ENCODE assay signal across 9 cellular contexts in genomic region chr2:16653083-16653375, GRCh38. TPM values are rescaled to one million over a fixed set of nuclear protein-coding genes. Genes with fewer than 3 reads are reported as not detected.
DNase-seq lines count a peak whose midpoint lies in the region; ATAC-seq and TF ChIP-seq lines count a peak whose summit lies in the region.
"Had no signal": no experiment of that assay in that cellular context is flagged by ENCODE, and none has a peak within 500 bp of the region (broad histone marks: within the 10 kb centered on the region; RNA-seq: fewer than 3 reads in every experiment).

No MANE protein-coding gene starts in this region.

- H3K27me3 Mint-ChIP-seq in WTC11 (ENCODE audit: low read depth): no peaks in the 10 kb centered on the region
- no peaks in the 10 kb centered on the region for H3K27me3 Mint-ChIP-seq in naive B cell
- no peaks in the 10 kb centered on the region for H3K27me3 Mint-ChIP-seq in CD4-positive, alpha-beta T cell
- H3K27me3 Mint-ChIP-seq: T-cell had no signal

- H3K27ac Mint-ChIP-seq in WTC11 (peak overlapping the region; percentile 90), naive B cell (peak overlapping the region; percentile 37 to 96 (median 82))
- H3K27ac Mint-ChIP-seq in CD4-positive, alpha-beta T cell: no peak overlapping the region
- H3K27ac Mint-ChIP-seq: T-cell had no signal

- no peaks in the 10 kb centered on the region for H3K27me3 ChIP-seq in esophagus squamous epithelium
- no peaks in the 10 kb centered on the region for H3K27me3 ChIP-seq in tibial artery
- no peaks in the 10 kb centered on the region for H3K27me3 ChIP-seq in CD4-positive, alpha-beta T cell (ENCODE audit: control insufficient read depth, insufficient read depth, low read length)

- H3K36me3 Mint-ChIP-seq in WTC11 (no peaks in the 10 kb centered on the region), naive B cell (peaks cover 0 to 6% of the 10 kb centered on the region in 2 donors)
- H3K36me3 Mint-ChIP-seq in CD4-positive, alpha-beta T cell (ENCODE audit: low read depth): no peaks in the 10 kb centered on the region
- H3K36me3 Mint-ChIP-seq: T-cell had no signal

- H3K27ac ChIP-seq in esophagus squamous epithelium: peak overlapping the region; percentile 43 to 76 (median 74)
- peak overlapping the region in 1 of 2 donors; percentile 53 for H3K27ac ChIP-seq in tibial artery
- no peak overlapping the region for H3K27ac ChIP-seq in CD4-positive, alpha-beta T cell (ENCODE audit: low read depth, low read length)

- H3K4me1 Mint-ChIP-seq in WTC11: peaks cover 44% of the 10 kb centered on the region
- peaks cover 70 to 95% (median 89%) of the 10 kb centered on the region in 3 donors for H3K4me1 Mint-ChIP-seq in naive B cell
- no peaks in the 10 kb centered on the region for H3K4me1 Mint-ChIP-seq in CD4-positive, alpha-beta T cell (ENCODE audit: low read depth)

- CTCF ChIA-PET in WTC11 (lab: Charles Lee): interaction anchor here (1.0 to 1.2 kb wide), 2 partner anchors 105 to 128 kb away, joined by 3 read pairs; no protein-coding TSS in a partner anchor
- CTCF ChIA-PET in CD4-positive, alpha-beta T cell (lab: Charles Lee): no interaction called here

- whole genome bisulfite sequencing in esophagus squamous epithelium, 2 donors: 84 to 100% methylated on average over 2 of the region's 2 CpGs

- H3K36me3 ChIP-seq in esophagus squamous epithelium (no peaks in the 10 kb centered on the region), tibial artery (no peaks in the 10 kb centered on the region)

- TF ChIP-seq POLR2A in esophagus squamous epithelium (IDR thresholded peaks at IDR 0.05): no peak

- intact Hi-C loops in esophagus squamous epithelium (cut with DNase I) (no loop called here), tibial artery (cut with DNase I; ENCODE audit: low total_unique reads) (no loop called here)
- intact Hi-C loops in CD4-positive, alpha-beta T cell (cut with DNase I, micrococcal nuclease): no loop called here

- peaks cover 29 to 80% (median 37%) of the 10 kb centered on the region in 3 donors for H3K4me1 ChIP-seq in esophagus squamous epithelium
- peaks cover 0 to 30% (median 13%) of the 10 kb centered on the region in 4 donors for H3K4me1 ChIP-seq in tibial artery

- POLR2A ChIA-PET in WTC11 (lab: Charles Lee): interaction anchor here (0.5 kb wide), 1 partner anchor 252 kb away, joined by 3 read pairs; no protein-coding TSS in a partner anchor
- POLR2A ChIA-PET in CD4-positive, alpha-beta T cell (lab: Charles Lee): no interaction called here

- H3K9me3 ChIP-seq in esophagus squamous epithelium (no peaks in the 10 kb centered on the region), tibial artery (no peaks in the 10 kb centered on the region)
- no peaks in the 10 kb centered on the region for H3K9me3 ChIP-seq in CD4-positive, alpha-beta T cell (ENCODE audit: control insufficient read depth, low read length)

- TF ChIP-seq CTCF in WTC11 (IDR thresholded peaks at IDR 0.05) (no peak), esophagus squamous epithelium (IDR thresholded peaks at IDR 0.05) (no peak), tibial artery (IDR thresholded peaks at IDR 0.05) (no peak)
- no peak for TF ChIP-seq CTCF in CD4-positive, alpha-beta T cell (IDR thresholded peaks at IDR 0.05)

- DNase-seq in WTC11 (ENCODE audit: low spot score): no peak
- DNase-seq in esophagus squamous epithelium (lab: John Stamatoyannopoulos, UW): no peak
- DNase-seq in naive B cell: no peak
- DNase-seq in tibial artery: peak; percentile 60 to 78
- DNase-seq in CD4-positive, alpha-beta T cell: no peak
- no peak for DNase-seq in NCI-H69 (lab: John Stamatoyannopoulos, UW)
- DNase-seq: T-cell had no signal

- H3K4me3 Mint-ChIP-seq in WTC11 (no peak overlapping the region), naive B cell (peak overlapping the region in 4 of 8 donors; percentile 12 to 86 (median 72))
- H3K4me3 Mint-ChIP-seq in CD4-positive, alpha-beta T cell: no peak overlapping the region
- H3K4me3 Mint-ChIP-seq: T-cell had no signal

- H3K9me3 Mint-ChIP-seq in WTC11 (no peaks in the 10 kb centered on the region), naive B cell (no peaks in the 10 kb centered on the region)
- H3K9me3 Mint-ChIP-seq in CD4-positive, alpha-beta T cell: no peaks in the 10 kb centered on the region
- H3K9me3 Mint-ChIP-seq: T-cell had no signal

- no peak overlapping the region for H3K4me3 ChIP-seq in esophagus squamous epithelium
- no peak overlapping the region for H3K4me3 ChIP-seq in tibial artery

- no peak for ATAC-seq in WTC11
- no peak for ATAC-seq in naive B cell (ENCODE audit: low read depth in 2 of 2)
- ATAC-seq in CD4-positive, alpha-beta T cell (ENCODE audit: poor library complexity): no peak
- ATAC-seq in HG02884 (IDR thresholded peaks at IDR 0.05; ENCODE audit: unreplicated experiment): no peak
- no peak for ATAC-seq in GM19467 (IDR thresholded peaks at IDR 0.05; ENCODE audit: unreplicated experiment)
- ATAC-seq: T-cell had no signal

TF ChIP-seq in WTC11, 78 proteins besides CTCF, POLR2A, EP300 and RAD21:
- no peak for TF ChIP-seq MLX (CRISPR knock-in tag; IDR thresholded peaks at IDR 0.05)

RNA-seq across cellular contexts. Expression of gene CYRIA, which starts 12.6 kb away (rescaled TPM):
- total RNA-seq in WTC11 (2021) (6.2 to 8.3 TPM (median 7.1 TPM) in 3 replicates), esophagus squamous epithelium (1 to 10 TPM in 3 of 4 donors, under 1 TPM in 1; 0.42 to 5.1 (median 1.8) TPM)
- polyA plus RNA-seq in naive B cell (ENCODE audit: low read depth in 6 of 6): 10 to 100 TPM; 14.7 to 24.5 (median 17.6) TPM
- 1 to 10 TPM; 1.3 TPM for total RNA-seq in CD4-positive, alpha-beta T cell

Comparison
In these comparisons a context has a peak if more than half of its experiments do, and no peak if none do; other contexts are left out.
1. DNase-seq: peak in tibial artery (2 of 2); none in WTC11 (single experiment), esophagus squamous epithelium (single experiment), naive B cell (single experiment), CD4-positive, alpha-beta T cell (0 of 10) and NCI-H69 (single experiment).